In genomic region chr6:18997375-18997826, GRCh38 we compare ENCODE assay signal across 8 cellular contexts.
DNase-seq lines count a peak whose midpoint lies in the region; ATAC-seq and TF ChIP-seq lines count a peak whose summit lies in the region.

No MANE protein-coding gene starts in this region.

- peak; percentile 85 for ATAC-seq in GM19467 (IDR thresholded peaks at IDR 0.05; ENCODE audit: unreplicated experiment)
- peak; percentile 99 for ATAC-seq in HG03442 (IDR thresholded peaks at IDR 0.05; ENCODE audit: unreplicated experiment)
- peak; percentile 49 to 54 for ATAC-seq in gastrocnemius medialis
- ATAC-seq in activated CD4-positive, CD25-positive, alpha-beta regulatory T cell treated with anti-CD3 and anti-CD28 coated beads, Interleukin-2, amount 50 U/mL, for 24 hours, result no peak

- no peaks in the 10 kb centered on the region for H3K9me3 ChIP-seq in OCI-LY3 (ENCODE audit: insufficient read depth, low read length)
- H3K9me3 ChIP-seq in gastrocnemius medialis, result no peaks in the 10 kb centered on the region

- no peaks in the 10 kb centered on the region for H3K79me2 ChIP-seq in OCI-LY3 (ENCODE audit: low read length)

- H3K4me1 ChIP-seq in OCI-LY3 (ENCODE audit: low read length), result no peaks in the 10 kb centered on the region
- H3K4me1 ChIP-seq in gastrocnemius medialis, result no peaks in the 10 kb centered on the region

- peak overlapping the region; percentile 37; the same call in 1 of the 2 replicates for H3K4me2 ChIP-seq in OCI-LY3 (ENCODE audit: low read length)

- H3K36me3 ChIP-seq in OCI-LY3 (replicated peaks; ENCODE audit: low read depth, low read length) (no peaks in the 10 kb centered on the region), gastrocnemius medialis (no peaks in the 10 kb centered on the region)

- no peaks in the 10 kb centered on the region for H4K20me1 ChIP-seq in OCI-LY3 (ENCODE audit: insufficient read depth, low read length)

- H2AFZ ChIP-seq in OCI-LY3 (ENCODE audit: low read depth, low read length), result no peak overlapping the region

- in situ Hi-C loops in gastrocnemius medialis (cut with MboI; ENCODE audit: low sequenced_read_pairs in 4 of 4), result loop anchor here in 1 of 4 donors (25.0 kb wide), 1 partner anchor 865 kb away; no protein-coding TSS in a partner anchor

- no peaks in the 10 kb centered on the region for H3K27me3 ChIP-seq in OCI-LY3 (ENCODE audit: low read depth, low read length)
- no peaks in the 10 kb centered on the region for H3K27me3 ChIP-seq in gastrocnemius medialis

- intact Hi-C loops in gastrocnemius medialis (cut with DNase I; ENCODE audit: low total_unique reads), result no loop called here
- intact Hi-C loops in posterior vena cava (cut with DNase I), result no loop called here

- DNase-seq in ELF-1 (ENCODE audit: low read depth, low spot score), result peak; percentile 27
- peak; percentile 40 for DNase-seq in fibroblast of gingiva (ENCODE audit: low read depth)
- no peak for DNase-seq in gastrocnemius medialis
- no peak for DNase-seq in posterior vena cava (ENCODE audit: low spot score)

- H3K27ac ChIP-seq in OCI-LY3 (ENCODE audit: low read length), result no peak overlapping the region
- H3K27ac ChIP-seq in gastrocnemius medialis, result no peak overlapping the region

- no peak for TF ChIP-seq POLR2A in gastrocnemius medialis (IDR thresholded peaks at IDR 0.05)

- peak; percentile 60 for TF ChIP-seq CTCF in OCI-LY3 (IDR thresholded peaks at IDR 0.05; ENCODE audit: low read depth, low read length)
- TF ChIP-seq CTCF in gastrocnemius medialis (IDR thresholded peaks at IDR 0.05 in 4 of 5, conservative IDR thresholded peaks at IDR 0.05 in 1 of 5), result peak in 2 of 5 experiments; percentile 38 to 41

- H3K9ac ChIP-seq in OCI-LY3 (ENCODE audit: low read length), result no peak overlapping the region

- H3K4me3 ChIP-seq in OCI-LY3 (ENCODE audit: low read length), result no peak overlapping the region
- H3K4me3 ChIP-seq in gastrocnemius medialis, result no peak overlapping the region

Comparison
In these comparisons a context has a peak if more than half of its experiments do, and no peak if none do; other contexts are left out.
1. DNase-seq: peak in ELF-1 (single experiment) and fibroblast of gingiva (single experiment); none in gastrocnemius medialis (0 of 2) and posterior vena cava (single experiment).
2. ATAC-seq: peak in GM19467 (single experiment), HG03442 (single experiment) and gastrocnemius medialis (2 of 2); none in activated CD4-positive, CD25-positive, alpha-beta regulatory T cell treated with anti-CD3 and anti-CD28 coated beads, Interleukin-2, amount 50 U/mL, for 24 hours (0 of 2).